Comparison of ENCODE assay signal across 23 cellular contexts in genomic region chrY:16136576-16137298, GRCh38.
A peak's percentile ranks its signal among the peaks of the same experiment; 100 is the strongest.
DNase-seq lines count a peak whose midpoint lies in the region; FAIRE-seq and TF ChIP-seq lines count a peak whose summit lies in the region.
"Had no signal": no experiment of that assay in that cellular context is flagged by ENCODE, and none has a peak within 500 bp of the region (broad histone marks: within the 10 kb centered on the region; RNA-seq: fewer than 3 reads in every experiment).

No MANE protein-coding gene starts in this region.

- no peak for TF ChIP-seq EP300 in H1 (IDR thresholded peaks at IDR 0.05; ENCODE audit: borderline replicate concordance in 1 of 2, low read depth in 2 of 2, low read length in 2 of 2)

- H3K4ac ChIP-seq in H1 (replicated peaks; ENCODE audit: insufficient read length, low read depth, low read length), result no peak overlapping the region

- H3K23ac ChIP-seq in H1 (ENCODE audit: insufficient read length), result no peak overlapping the region

- H3K56ac ChIP-seq in H1 (replicated peaks; ENCODE audit: insufficient read length, low read depth, low read length), result no peak overlapping the region

- DNase-seq in H1 (ENCODE audit: low read depth in 1 of 2, low spot score in 2 of 2) (peak in 1 of 2 experiments; percentile 7), iPS DF 4.7 (ENCODE audit: extremely low read depth, low spot score) (peak; percentile 16), iPS-NIHi11 (ENCODE audit: low spot score) (peak; percentile 6), EL (no peak), H7 (no peak), NCI-H1436 (lab: John Stamatoyannopoulos, UW) (no peak)
- DNase-seq: 8988T; ACHN; AML-193; BE2C; CD4-positive, alpha-beta T cell; CD8-positive, alpha-beta memory T cell; DMS 273 treated with DMSO at 0.1 percent for 48 hours; DMS79; GF-D8; GOT3; H9 had no signal

- no peak overlapping the region for H2BK20ac ChIP-seq in H1 (ENCODE audit: low read length)

- no peak overlapping the region for H3K18ac ChIP-seq in H1 (ENCODE audit: extremely low read depth, low read length)

- TF ChIP-seq POLR2A in H1 (IDR thresholded peaks at IDR 0.05; ENCODE audit: control extremely low read depth in 1 of 2, low read depth in 2 of 2, low read length in 2 of 2), result no peak

- peak; percentile 71 for FAIRE-seq in H1 (lab: Jason Lieb, UNC)
- FAIRE-seq: A549, D721Med, GM12891, GM18507 had no signal

- H3K23me2 ChIP-seq in H1 (ENCODE audit: low read depth, low read length), result no peaks in the 10 kb centered on the region

- H3K27ac ChIP-seq in HUES64 (ENCODE audit: low read depth, low read length) (peak overlapping the region; percentile 58; the same call in 1 of the 2 replicates), H1 (ENCODE audit: low read depth, low read length) (no peak overlapping the region)
- H3K27ac ChIP-seq: A549; BLaER1 treated with 17β-estradiol and CSF1 and Interleukin-3, amounts not matched to agents 10 nM and 100 nM had no signal

- H3K4me3 ChIP-seq in HUES64 (ENCODE audit: low read length) (no peak overlapping the region), H1 (ENCODE audit: extremely low read depth in 1 of 4, insufficient read depth in 2 of 4, low read depth in 3 of 4, low read length in 4 of 4) (no peak overlapping the region; a peak in 1 of 8 replicates), H7 (ENCODE audit: insufficient read depth, low read depth, low read length) (no peak overlapping the region)
- H3K4me3 ChIP-seq: A549; BLaER1 treated with 17β-estradiol and CSF1 and Interleukin-3, amounts not matched to agents 10 nM and 100 nM had no signal

- CTCF ChIA-PET in H1 (lab: Charles Lee; ENCODE audit: partially characterized antibody), result no interaction called here

- H4K91ac ChIP-seq in H1 (replicated peaks; ENCODE audit: insufficient read length, low read length), result no peak overlapping the region

- H3K9me3 ChIP-seq in HUES64 (ENCODE audit: insufficient read depth, low read depth, low read length), result no peaks in the 10 kb centered on the region
- no peaks in the 10 kb centered on the region for H3K9me3 ChIP-seq in H1 (ENCODE audit: insufficient read depth in 2 of 2, low read depth in 1 of 2, low read length in 1 of 2)
- H3K9me3 ChIP-seq: A549; BE2C; BLaER1 treated with 17β-estradiol and CSF1 and Interleukin-3, amounts not matched to agents 10 nM and 100 nM had no signal

- H2BK15ac ChIP-seq in H1 (ENCODE audit: low read length), result no peak overlapping the region

- no peak overlapping the region for H2AK5ac ChIP-seq in H1 (ENCODE audit: low read depth, low read length)

- H3K79me2 ChIP-seq in H1 (ENCODE audit: control insufficient read depth in 1 of 2, insufficient read depth in 2 of 2, low read length in 2 of 2), result no peaks in the 10 kb centered on the region

- H3K9ac ChIP-seq in HUES64 (ENCODE audit: low read depth, low read length), result no peak overlapping the region
- no peak overlapping the region for H3K9ac ChIP-seq in H1 (replicated peaks in 1 of 4; ENCODE audit: extremely low read depth in 1 of 4, low read depth in 3 of 4, low read length in 3 of 4)
- H3K9ac ChIP-seq: BLaER1 treated with 17β-estradiol and CSF1 and Interleukin-3, amounts not matched to agents 10 nM and 100 nM had no signal

- H2AFZ ChIP-seq in H1 (ENCODE audit: low read length), result no peak overlapping the region

- H3K79me1 ChIP-seq in H1 (ENCODE audit: low read depth, low read length), result no peaks in the 10 kb centered on the region

- TF ChIP-seq RAD21 in H1 (IDR thresholded peaks at IDR 0.05 in 1 of 2, conservative IDR thresholded peaks at IDR 0.05 in 1 of 2; ENCODE audit: low read depth in 2 of 2, low read length in 2 of 2), result no peak

- H2BK5ac ChIP-seq in H1 (ENCODE audit: low read depth, low read length), result peak overlapping the region; percentile 52; the same call in 1 of the 2 replicates

- 30% methylated on average over 7 of the region's 7 CpGs for WGBS in HUES64
- 38% methylated on average over 6 of the region's 7 CpGs; no CpG with 5 or more reads in 1 of the 2 experiments for WGBS in H1 (ENCODE audit: extremely low coverage in 1 of 2, insufficient coverage in 1 of 2, insufficient read length in 1 of 2, insufficient replicate concordance in 2 of 2, low coverage in 1 of 2, low lambda C conversion rate in 2 of 2, missing lambda C conversion rate in 1 of 2), 2 experiments

- H2BK120ac ChIP-seq in H1 (replicated peaks; ENCODE audit: low read depth, low read length), result peak overlapping the region; percentile 78

- H2BK12ac ChIP-seq in H1 (ENCODE audit: low read depth, low read length), result no peak overlapping the region; the same call in 1 of the 2 replicates

- H3K4me2 ChIP-seq in H1 (ENCODE audit: insufficient read depth in 1 of 2, low read depth in 2 of 2, low read length in 2 of 2), result peak overlapping the region in 1 of 2 experiments; percentile 42; a peak in 1 of 4 replicates
- H3K4me2 ChIP-seq: A549; BLaER1 treated with 17β-estradiol and CSF1 and Interleukin-3, amounts not matched to agents 10 nM and 100 nM had no signal

- H3K36me3 ChIP-seq in HUES64 (ENCODE audit: insufficient read depth, low read length) (no peaks in the 10 kb centered on the region), H1 (ENCODE audit: control insufficient read depth in 2 of 4, insufficient read depth in 4 of 4, low read length in 3 of 4) (no peaks in the 10 kb centered on the region), H7 (replicated peaks; ENCODE audit: control insufficient read depth, insufficient read depth, low read length) (no peaks in the 10 kb centered on the region)
- H3K36me3 ChIP-seq: BE2C; BLaER1 treated with 17β-estradiol and CSF1 and Interleukin-3, amounts not matched to agents 10 nM and 100 nM had no signal

- POLR2A ChIA-PET in H1 (lab: Charles Lee; ENCODE audit: partially characterized antibody), result no interaction called here

- TF ChIP-seq CTCF in H1 (IDR thresholded peaks at IDR 0.05; ENCODE audit: control extremely low read depth in 1 of 3, insufficient read depth in 1 of 3, low read depth in 1 of 3, low read length in 3 of 3), result no peak

- H3K14ac ChIP-seq in H1 (ENCODE audit: insufficient read length), result no peak overlapping the region

- H4K5ac ChIP-seq in H1 (ENCODE audit: insufficient read length, low read depth, low read length), result no peak overlapping the region

- H4K20me1 ChIP-seq in H1 (replicated peaks in 1 of 2; ENCODE audit: control insufficient read depth in 1 of 2, insufficient read depth in 2 of 2, low read length in 2 of 2), result no peaks in the 10 kb centered on the region
- H4K20me1 ChIP-seq: BLaER1 treated with 17β-estradiol and CSF1 and Interleukin-3, amounts not matched to agents 10 nM and 100 nM had no signal

- H4K8ac ChIP-seq in H1 (ENCODE audit: extremely low read depth, insufficient read depth, low read length), result no peak overlapping the region

- no peaks in the 10 kb centered on the region; the same call in 1 of the 2 replicates for H3K4me1 ChIP-seq in HUES64 (ENCODE audit: insufficient read depth, low read length)
- peaks cover 0 to 3% (median 0%) of the 10 kb centered on the region in 4 experiments; a peak in 1 of 7 replicates for H3K4me1 ChIP-seq in H1 (replicated peaks in 1 of 4; ENCODE audit: control insufficient read depth in 3 of 4, insufficient read depth in 4 of 4, low read length in 3 of 4)
- H3K4me1 ChIP-seq: A549; BE2C; BLaER1 treated with 17β-estradiol and CSF1 and Interleukin-3, amounts not matched to agents 10 nM and 100 nM had no signal

- H3K27me3 ChIP-seq in HUES64 (ENCODE audit: insufficient read depth, low read length), result no peaks in the 10 kb centered on the region
- H3K27me3 ChIP-seq in H1 (replicated peaks in 1 of 4; ENCODE audit: control insufficient read depth in 3 of 4, extremely low read depth in 1 of 4, insufficient read depth in 3 of 4, low read length in 3 of 4), result no peaks in the 10 kb centered on the region
- no peaks in the 10 kb centered on the region for H3K27me3 ChIP-seq in H7 (ENCODE audit: control insufficient read depth, insufficient read depth, low read length)
- H3K27me3 ChIP-seq: BE2C; BLaER1 treated with 17β-estradiol and CSF1 and Interleukin-3, amounts not matched to agents 10 nM and 100 nM had no signal

TF ChIP-seq in H1, 55 proteins besides CTCF, POLR2A, EP300 and RAD21:
- TF ChIP-seq MAX (IDR thresholded peaks at IDR 0.05), result 0 out of 2 replicates have a peak, but pooled peaks have one; percentile 20
- TF ChIP-seq SRF (IDR thresholded peaks at IDR 0.05; ENCODE audit: low read depth, low read length), result no peak
- TF ChIP-seq CREB1 (IDR thresholded peaks at IDR 0.05), result no peak
- TF ChIP-seq SP1 (IDR thresholded peaks at IDR 0.05; ENCODE audit: low read depth, low read length), result no peak
- TF ChIP-seq BRCA1 (IDR thresholded peaks at IDR 0.05; ENCODE audit: low read depth, low read length), result no peak
- peak; percentile 73 for TF ChIP-seq NANOG (IDR thresholded peaks at IDR 0.05; ENCODE audit: insufficient read depth, low read depth, low read length, poor library complexity, severe bottlenecking)
- TF ChIP-seq TEAD4 (IDR thresholded peaks at IDR 0.05; ENCODE audit: low read depth, low read length), result no peak
- TF ChIP-seq RNF2 (IDR thresholded peaks at IDR 0.05; ENCODE audit: borderline replicate concordance, low read depth, low read length, missing control alignments, poor library complexity, severe bottlenecking), result no peak
- peak; percentile 28; the same call in 1 of the 2 replicates for TF ChIP-seq E2F6 (IDR thresholded peaks at IDR 0.05)
- no peak for TF ChIP-seq SUZ12 (IDR thresholded peaks at IDR 0.05; ENCODE audit: low read length)
- TF ChIP-seq TCF12 (IDR thresholded peaks at IDR 0.05; ENCODE audit: low read depth, low read length), result 0 out of 2 replicates have a peak, but pooled peaks have one; percentile 50
- no peak for TF ChIP-seq CBX5 (IDR thresholded peaks at IDR 0.05; ENCODE audit: low read depth, low read length)
- TF ChIP-seq KDM4A (IDR thresholded peaks at IDR 0.05; ENCODE audit: low read depth, low read length, severe bottlenecking), result no peak
- no peak for TF ChIP-seq CBX8 (IDR thresholded peaks at IDR 0.05; ENCODE audit: borderline replicate concordance, low read depth, low read length)
- no peak for TF ChIP-seq JUND (IDR thresholded peaks at IDR 0.05; ENCODE audit: low read length)
- no peak for TF ChIP-seq JUN (IDR thresholded peaks at IDR 0.05; ENCODE audit: low read depth, low read length)

Comparison
In these comparisons a context has a peak if more than half of its experiments do, and no peak if none do; other contexts are left out.
1. DNase-seq: peak in iPS DF 4.7 (single experiment) and iPS-NIHi11 (single experiment); none in EL (single experiment), H7 (single experiment) and NCI-H1436 (single experiment).